In the genomic region with DNA sequence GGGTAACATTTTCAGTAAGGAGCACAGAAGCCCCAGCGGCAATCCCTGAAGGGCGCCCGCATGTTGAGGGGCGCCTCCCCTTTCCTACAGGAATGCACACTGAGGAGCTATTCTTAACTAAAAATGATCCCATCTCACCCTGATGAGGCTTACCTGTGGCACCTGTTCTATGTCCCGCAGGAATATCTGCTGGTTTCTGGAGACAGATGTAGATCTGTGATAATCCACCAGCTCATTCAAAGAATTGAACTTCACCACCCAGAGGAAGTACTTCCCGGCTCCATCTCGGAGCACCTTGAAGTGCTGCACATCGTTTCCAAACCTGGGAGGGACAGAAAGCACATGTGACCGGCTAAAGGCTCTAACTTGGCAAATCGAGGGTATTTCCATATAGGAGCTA, we compare ENCODE assay signal across 26 cellular contexts. TPM values are rescaled to one million over a fixed set of nuclear protein-coding genes. Genes with fewer than 3 reads are reported as not detected.
DNase-seq lines count a peak whose midpoint lies in the region; ATAC-seq, FAIRE-seq and TF ChIP-seq lines count a peak whose summit lies in the region.
"Had no signal": no experiment of that assay in that cellular context is flagged by ENCODE, and none has a peak within 500 bp of the region (broad histone marks: within the 10 kb centered on the region; RNA-seq: fewer than 3 reads in every experiment).

No MANE protein-coding gene starts in this region.

- H3K4me1 ChIP-seq in Karpas-422 (ENCODE audit: low read length): peaks cover 48% of the 10 kb centered on the region

- peak; percentile 20 for DNase-seq in natural killer cell treated with Interleukin-12 subunit alpha and Interleukin-12 subunit beta and Interleukin-15 and Interleukin-18, amount 100 ng/mL, for 72 hours (ENCODE audit: low spot score)
- DNase-seq in natural killer cell: no peak
- DNase-seq in Karpas-422: no peak
- DNase-seq in putamen (ENCODE audit: low spot score): no peak
- DNase-seq in GM12891 (ENCODE audit: insufficient read length, low spot score): no peak
- no peak for DNase-seq in glutamatergic neuron
- DNase-seq: AML-193; C1 segment of cervical spinal cord; CD8-positive, alpha-beta memory T cell; DMS153; GM23248; H7; KBM-7; MG63; NCI-H1105 treated with DMSO at 0.1 percent for 48 hours; NCI-H146; NCI-H2029; NCI-H2227 treated with DMSO at 0.1 percent for 48 hours; NCI-H526 treated with DMSO at 0.1 percent for 48 hours; SHP77 treated with DMSO at 0.1 percent for 48 hours had no signal

- no peak overlapping the region for H2AFZ ChIP-seq in Karpas-422 (ENCODE audit: low read length)
- H2AFZ ChIP-seq: GM23248 had no signal

- H3K27me3 Mint-ChIP-seq in natural killer cell treated with Interleukin-12 subunit alpha and Interleukin-12 subunit beta and Interleukin-15 and Interleukin-18, amount 100 ng/mL, for 72 hours: no peaks in the 10 kb centered on the region
- H3K27me3 Mint-ChIP-seq in natural killer cell (ENCODE audit: low read depth in 2 of 2) (no peaks in the 10 kb centered on the region), glutamatergic neuron (ENCODE audit: unreplicated experiment) (no peaks in the 10 kb centered on the region)
- H3K27me3 Mint-ChIP-seq in dendritic cell treated with granulocyte-macrophage colony-stimulating factor and Interleukin-4, amounts not matched to agents 40 ng/mL and 50 ng/mL, for 4 days: no peaks in the 10 kb centered on the region
- no peaks in the 10 kb centered on the region for H3K27me3 Mint-ChIP-seq in stimulated activated memory B cell treated with anti-CD40 and anti-IgM and Interleukin-4, amounts not matched to agents 10 μg/mL and 1 μg/mL and 100 μg/mL, for 72 hours
- H3K27me3 Mint-ChIP-seq: CD8-positive, alpha-beta memory T cell had no signal

- no peaks in the 10 kb centered on the region for H3K9me3 ChIP-seq in Karpas-422 (ENCODE audit: low read length)
- H3K9me3 ChIP-seq: MG63 had no signal

- H4K20me1 ChIP-seq in Karpas-422 (ENCODE audit: insufficient read depth, low read depth, low read length): no peaks in the 10 kb centered on the region

- H3K4me2 ChIP-seq in Karpas-422 (ENCODE audit: low read depth, low read length, poor library complexity, severe bottlenecking): peak overlapping the region; percentile 64

- H3K4me3 Mint-ChIP-seq in natural killer cell treated with Interleukin-12 subunit alpha and Interleukin-12 subunit beta and Interleukin-15 and Interleukin-18, amount 100 ng/mL, for 72 hours: no peak overlapping the region
- H3K4me3 Mint-ChIP-seq in natural killer cell (no peak overlapping the region), glutamatergic neuron (ENCODE audit: unreplicated experiment) (no peak overlapping the region)
- H3K4me3 Mint-ChIP-seq in dendritic cell treated with granulocyte-macrophage colony-stimulating factor and Interleukin-4, amounts not matched to agents 40 ng/mL and 50 ng/mL, for 4 days: no peak overlapping the region
- no peak overlapping the region for H3K4me3 Mint-ChIP-seq in stimulated activated memory B cell treated with anti-CD40 and anti-IgM and Interleukin-4, amounts not matched to agents 10 μg/mL and 1 μg/mL and 100 μg/mL, for 72 hours
- H3K4me3 Mint-ChIP-seq: CD8-positive, alpha-beta memory T cell had no signal

- peak overlapping the region; percentile 84; the same call in 1 of the 2 replicates for H3K27ac ChIP-seq in Karpas-422 (ENCODE audit: low read length)
- H3K27ac ChIP-seq: GM23248, RWPE1 had no signal

- no peaks in the 10 kb centered on the region for H3K9me2 ChIP-seq in Karpas-422 (replicated peaks; ENCODE audit: insufficient read depth, low read length)

- no peak for FAIRE-seq in GM12891 (lab: Jason Lieb, UNC)
- FAIRE-seq: A204.1, HTR-8/SVneo had no signal

- intact Hi-C loops in natural killer cell (cut with micrococcal nuclease): no loop called here
- intact Hi-C loops in dendritic cell treated with granulocyte-macrophage colony-stimulating factor and Interleukin-4, amounts not matched to agents 40 ng/mL and 50 ng/mL, for 4 days (cut with micrococcal nuclease): loop anchor here (5.0 kb wide), 1 partner anchor 34 kb away; the partner anchor contains the start of gene SLC25A19

- H3K9me3 Mint-ChIP-seq in natural killer cell treated with Interleukin-12 subunit alpha and Interleukin-12 subunit beta and Interleukin-15 and Interleukin-18, amount 100 ng/mL, for 72 hours: no peaks in the 10 kb centered on the region
- H3K9me3 Mint-ChIP-seq in natural killer cell (no peaks in the 10 kb centered on the region), glutamatergic neuron (ENCODE audit: unreplicated experiment) (peaks cover 6% of the 10 kb centered on the region)
- H3K9me3 Mint-ChIP-seq in dendritic cell treated with granulocyte-macrophage colony-stimulating factor and Interleukin-4, amounts not matched to agents 40 ng/mL and 50 ng/mL, for 4 days: no peaks in the 10 kb centered on the region
- H3K9me3 Mint-ChIP-seq in stimulated activated memory B cell treated with anti-CD40 and anti-IgM and Interleukin-4, amounts not matched to agents 10 μg/mL and 1 μg/mL and 100 μg/mL, for 72 hours: no peaks in the 10 kb centered on the region
- H3K9me3 Mint-ChIP-seq: CD8-positive, alpha-beta memory T cell had no signal

- no peaks in the 10 kb centered on the region for H3K36me3 Mint-ChIP-seq in natural killer cell treated with Interleukin-12 subunit alpha and Interleukin-12 subunit beta and Interleukin-15 and Interleukin-18, amount 100 ng/mL, for 72 hours
- H3K36me3 Mint-ChIP-seq in natural killer cell (no peaks in the 10 kb centered on the region), glutamatergic neuron (ENCODE audit: unreplicated experiment) (no peaks in the 10 kb centered on the region)
- H3K36me3 Mint-ChIP-seq in dendritic cell treated with granulocyte-macrophage colony-stimulating factor and Interleukin-4, amounts not matched to agents 40 ng/mL and 50 ng/mL, for 4 days (ENCODE audit: low read depth): peaks cover 90% of the 10 kb centered on the region
- H3K36me3 Mint-ChIP-seq in stimulated activated memory B cell treated with anti-CD40 and anti-IgM and Interleukin-4, amounts not matched to agents 10 μg/mL and 1 μg/mL and 100 μg/mL, for 72 hours: peaks cover 73% of the 10 kb centered on the region

- peaks cover 26% of the 10 kb centered on the region; the same call in 1 of the 2 replicates for H3K36me3 ChIP-seq in Karpas-422 (ENCODE audit: insufficient read depth, low read length)

- H3K4me3 ChIP-seq in Karpas-422 (ENCODE audit: low read length): no peak overlapping the region
- H3K4me3 ChIP-seq: GM23248, MG63 had no signal

- H3K27me3 ChIP-seq in Karpas-422 (ENCODE audit: low read length): no peaks in the 10 kb centered on the region
- H3K27me3 ChIP-seq: MG63 had no signal

- TF ChIP-seq POLR2A in GM12891 (IDR thresholded peaks at IDR 0.05; ENCODE audit: low read depth, low read length): no peak

- no peak overlapping the region for H3K9ac ChIP-seq in Karpas-422 (ENCODE audit: low read length)
- H3K9ac ChIP-seq: GM23248 had no signal

- TF ChIP-seq CTCF in natural killer cell (IDR thresholded peaks at IDR 0.05) (no peak), glutamatergic neuron (IDR thresholded peaks at IDR 0.05; ENCODE audit: partially characterized antibody, unreplicated experiment) (no peak)

- peaks cover 50% of the 10 kb centered on the region for H3K79me2 ChIP-seq in Karpas-422 (ENCODE audit: low read length)

- H3K4me1 Mint-ChIP-seq in natural killer cell treated with Interleukin-12 subunit alpha and Interleukin-12 subunit beta and Interleukin-15 and Interleukin-18, amount 100 ng/mL, for 72 hours (ENCODE audit: low read depth in 2 of 2): peaks cover 15 to 23% of the 10 kb centered on the region in 2 donors
- H3K4me1 Mint-ChIP-seq in natural killer cell (peaks cover 14 to 21% of the 10 kb centered on the region in 2 donors), glutamatergic neuron (ENCODE audit: low read depth, unreplicated experiment) (peaks cover 10% of the 10 kb centered on the region)
- peaks cover 40% of the 10 kb centered on the region for H3K4me1 Mint-ChIP-seq in dendritic cell treated with granulocyte-macrophage colony-stimulating factor and Interleukin-4, amounts not matched to agents 40 ng/mL and 50 ng/mL, for 4 days (ENCODE audit: low read depth)
- H3K4me1 Mint-ChIP-seq in stimulated activated memory B cell treated with anti-CD40 and anti-IgM and Interleukin-4, amounts not matched to agents 10 μg/mL and 1 μg/mL and 100 μg/mL, for 72 hours: peaks cover 66% of the 10 kb centered on the region

- no peak overlapping the region for H3K27ac Mint-ChIP-seq in natural killer cell treated with Interleukin-12 subunit alpha and Interleukin-12 subunit beta and Interleukin-15 and Interleukin-18, amount 100 ng/mL, for 72 hours
- H3K27ac Mint-ChIP-seq in natural killer cell: no peak overlapping the region
- H3K27ac Mint-ChIP-seq in dendritic cell treated with granulocyte-macrophage colony-stimulating factor and Interleukin-4, amounts not matched to agents 40 ng/mL and 50 ng/mL, for 4 days: peak overlapping the region; percentile 41
- peak overlapping the region; percentile 86 for H3K27ac Mint-ChIP-seq in stimulated activated memory B cell treated with anti-CD40 and anti-IgM and Interleukin-4, amounts not matched to agents 10 μg/mL and 1 μg/mL and 100 μg/mL, for 72 hours
- no peak overlapping the region for H3K27ac Mint-ChIP-seq in glutamatergic neuron (ENCODE audit: unreplicated experiment)

- ATAC-seq in natural killer cell treated with Interleukin-12 subunit alpha and Interleukin-12 subunit beta and Interleukin-15 and Interleukin-18, amount 100 ng/mL, for 72 hours: no peak
- no peak for ATAC-seq in natural killer cell
- no peak for ATAC-seq in stimulated activated memory B cell treated with anti-CD40 and anti-IgM and Interleukin-4, amounts not matched to agents 10 μg/mL and 1 μg/mL and 100 μg/mL, for 72 hours
- ATAC-seq: Panc1 had no signal

RNA-seq across cellular contexts. Expression of gene SLC25A19, which starts 32.3 kb away (rescaled TPM):
- 100 to 1,000 TPM in 1 of 2 donors, 10 to 100 TPM in 1; 53.0 to 140 TPM for total RNA-seq in natural killer cell treated with Interleukin-12 subunit alpha and Interleukin-12 subunit beta and Interleukin-15 and Interleukin-18, amount 100 ng/mL, for 72 hours
- total RNA-seq in natural killer cell: 10 to 100 TPM; 12.1 to 17.7 (median 14.8) TPM
- 36.5 and 43.1 TPM in 2 replicates for total RNA-seq in Karpas-422 (2014; rRNA removed; shearing (Covaris generic); ENCODE audit: low replicate concordance)
- 59.2 TPM for polyA plus RNA-seq in GM12891 (2012; ENCODE audit: low read depth, missing spikeins)
- 9.3 TPM for total RNA-seq in glutamatergic neuron (ENCODE audit: unreplicated experiment)

RNA-seq across cellular contexts. Expression of gene MIF4GD, which starts 50.5 kb away (rescaled TPM):
- 10 to 100 TPM; 32.3 to 35.2 TPM for total RNA-seq in natural killer cell treated with Interleukin-12 subunit alpha and Interleukin-12 subunit beta and Interleukin-15 and Interleukin-18, amount 100 ng/mL, for 72 hours
- 10 to 100 TPM; 44.5 to 56.9 (median 50.3) TPM for total RNA-seq in natural killer cell
- total RNA-seq in Karpas-422 (2014; rRNA removed; shearing (Covaris generic); ENCODE audit: low replicate concordance): 44.4 and 63.3 TPM in 2 replicates
- polyA plus RNA-seq in GM12891 (2012; ENCODE audit: low read depth, missing spikeins): 40.8 TPM
- 12.8 TPM for total RNA-seq in glutamatergic neuron (ENCODE audit: unreplicated experiment)

RNA-seq across cellular contexts. Expression of gene MRPS7, which starts 59.8 kb away (rescaled TPM):
- total RNA-seq in natural killer cell treated with Interleukin-12 subunit alpha and Interleukin-12 subunit beta and Interleukin-15 and Interleukin-18, amount 100 ng/mL, for 72 hours: 10 to 100 TPM; 76.4 to 82.8 TPM
- 10 to 100 TPM; 27.3 to 29.4 (median 27.9) TPM for total RNA-seq in natural killer cell
- 48.8 and 58.7 TPM in 2 replicates for total RNA-seq in Karpas-422 (2014; rRNA removed; shearing (Covaris generic); ENCODE audit: low replicate concordance)
- polyA plus RNA-seq in GM12891 (2012; ENCODE audit: low read depth, missing spikeins): 67.2 TPM
- total RNA-seq in glutamatergic neuron (ENCODE audit: unreplicated experiment): 48.8 TPM

Comparison
In these comparisons a context has a peak if more than half of its experiments do, and no peak if none do; other contexts are left out.
1. H3K27ac Mint-ChIP-seq: peak in dendritic cell treated with granulocyte-macrophage colony-stimulating factor and Interleukin-4, amounts not matched to agents 40 ng/mL and 50 ng/mL, for 4 days (single experiment) and stimulated activated memory B cell treated with anti-CD40 and anti-IgM and Interleukin-4, amounts not matched to agents 10 μg/mL and 1 μg/mL and 100 μg/mL, for 72 hours (single experiment); none in natural killer cell treated with Interleukin-12 subunit alpha and Interleukin-12 subunit beta and Interleukin-15 and Interleukin-18, amount 100 ng/mL, for 72 hours (0 of 2), natural killer cell (0 of 2) and glutamatergic neuron (single experiment).